In genomic region chrX:279757-280604, GRCh38 we compare ENCODE assay signal across 8 cellular contexts. TPM values are rescaled to one million over a fixed set of nuclear protein-coding genes. Genes with fewer than 3 reads are reported as not detected.
DNase-seq lines count a peak whose midpoint lies in the region; ATAC-seq and TF ChIP-seq lines count a peak whose summit lies in the region.
"Not testable (repeated sequence)": the region's sequence is repeated elsewhere in the genome, so short reads cannot be mapped to it uniquely, and the experiment has no call there.

No MANE protein-coding gene starts in this region.

- not testable (repeated sequence) for H4K20me1 ChIP-seq in OCI-LY7 (ENCODE audit: insufficient read depth, low read length)

- in situ Hi-C loops in HAP-1 (cut with MboI; ENCODE audit: low sequenced_read_pairs) = loop anchor here (5.0 kb wide), 1 partner anchor 37 kb away; the partner anchor contains the start of gene GTPBP6

- intact Hi-C loops in OCI-LY7 (cut with micrococcal nuclease; ENCODE audit: unreplicated experiment); activated CD4-positive, alpha-beta T cell treated with anti-CD3 and anti-CD28 coated beads, Interleukin-2, amount 10 ng/mL, durations not matched to agents 24 days and 14 days (cut with micrococcal nuclease); mucosa of descending colon (cut with DNase I, micrococcal nuclease); sciatic nerve (cut with DNase I): not testable (repeated sequence)
- intact Hi-C loops in cardiac septum (cut with DNase I) = loop anchor here (5.0 kb wide), 1 partner anchor 107 kb away; the partner anchor contains the start of gene PPP2R3B

- H3K27me3 ChIP-seq in HAP-1 (ENCODE audit: low read depth) = not testable (repeated sequence)

- POLR2A ChIA-PET in AG04449 (lab: Yijun Ruan, JAX); OCI-LY7 (lab: Charles Lee): not testable (repeated sequence)

- CTCF ChIA-PET in AG04449 (lab: Yijun Ruan, JAX); OCI-LY7 (lab: Charles Lee; ENCODE audit: unreplicated experiment): not testable (repeated sequence)

- DNase-seq in AG04449 (ENCODE audit: low read depth, low spot score); activated naive CD8-positive, alpha-beta T cell treated with anti-CD3 and anti-CD28 coated beads, Interleukin-2, amount 50 U/mL, for 24 hours: not testable (repeated sequence)
- DNase-seq in HAP-1 (ENCODE audit: low spot score in 2 of 2) (peak in 1 of 2 experiments; percentile 63), OCI-LY7 (ENCODE audit: low spot score) (peak; percentile 59), cardiac septum (ENCODE audit: low spot score) (peak; percentile 64), mucosa of descending colon (peak in 2 of 3 donors; percentile 16 to 50), sciatic nerve (ENCODE audit: low spot score) (peak; percentile 53)
- DNase-seq in activated CD4-positive, alpha-beta T cell treated with anti-CD3 and anti-CD28 coated beads, Interleukin-2, amount 10 ng/mL, durations not matched to agents 24 days and 14 days = peak; percentile 51

- H3K9me2 ChIP-seq in OCI-LY7 (ENCODE audit: insufficient read depth, low read length) = not testable (repeated sequence)

- H3K9me3 ChIP-seq in HAP-1; OCI-LY7 (ENCODE audit: low read length); mucosa of descending colon: not testable (repeated sequence)

- H3K4me2 ChIP-seq in OCI-LY7 (ENCODE audit: low read length) = peak overlapping the region; percentile 29; the same call in 1 of the 2 replicates

- peak overlapping the region; percentile 43 for H3K27ac ChIP-seq in OCI-LY7 (ENCODE audit: low read depth, low read length, poor library complexity, severe bottlenecking)

- peaks cover 11% of the 10 kb centered on the region for H3K4me1 ChIP-seq in HAP-1
- H3K4me1 ChIP-seq in OCI-LY7 (ENCODE audit: insufficient read depth, low read length, poor library complexity, severe bottlenecking) = peaks cover 32% of the 10 kb centered on the region
- not testable (repeated sequence) for H3K4me1 ChIP-seq in mucosa of descending colon (ENCODE audit: low read depth)

- peak overlapping the region; percentile 20 for H3K4me3 Mint-ChIP-seq in activated CD4-positive, alpha-beta T cell treated with anti-CD3 and anti-CD28 coated beads, Interleukin-2, amount 10 ng/mL, durations not matched to agents 24 days and 14 days
- H3K4me3 Mint-ChIP-seq in activated naive CD8-positive, alpha-beta T cell treated with anti-CD3 and anti-CD28 coated beads, Interleukin-2, amount 50 U/mL, for 24 hours = peak overlapping the region; percentile 14

- BruUV-seq in OCI-LY7 (replicated peaks; lab: Mats Ljungman, UMichigan) = not testable (repeated sequence)

- not testable (repeated sequence) for TF ChIP-seq CTCF in AG04449 (IDR thresholded peaks at IDR 0.05; ENCODE audit: insufficient read depth, low read length, missing control alignments); OCI-LY7 (conservative IDR thresholded peaks at IDR 0.05; ENCODE audit: low read length); mucosa of descending colon (IDR thresholded peaks at IDR 0.05)

- peaks cover 23% of the 10 kb centered on the region for H3K79me2 ChIP-seq in OCI-LY7 (ENCODE audit: insufficient read depth, low read depth, low read length)

- H3K36me3 Mint-ChIP-seq in activated CD4-positive, alpha-beta T cell treated with anti-CD3 and anti-CD28 coated beads, Interleukin-2, amount 10 ng/mL, durations not matched to agents 24 days and 14 days (ENCODE audit: low read depth); activated naive CD8-positive, alpha-beta T cell treated with anti-CD3 and anti-CD28 coated beads, Interleukin-2, amount 50 U/mL, for 24 hours (ENCODE audit: low read depth): not testable (repeated sequence)

- H3K27ac Mint-ChIP-seq in activated CD4-positive, alpha-beta T cell treated with anti-CD3 and anti-CD28 coated beads, Interleukin-2, amount 10 ng/mL, durations not matched to agents 24 days and 14 days; activated naive CD8-positive, alpha-beta T cell treated with anti-CD3 and anti-CD28 coated beads, Interleukin-2, amount 50 U/mL, for 24 hours: not testable (repeated sequence)

- peaks cover 17% of the 10 kb centered on the region for H3K4me1 Mint-ChIP-seq in activated CD4-positive, alpha-beta T cell treated with anti-CD3 and anti-CD28 coated beads, Interleukin-2, amount 10 ng/mL, durations not matched to agents 24 days and 14 days
- peaks cover 24% of the 10 kb centered on the region for H3K4me1 Mint-ChIP-seq in activated naive CD8-positive, alpha-beta T cell treated with anti-CD3 and anti-CD28 coated beads, Interleukin-2, amount 50 U/mL, for 24 hours

- not testable (repeated sequence) for H2AFZ ChIP-seq in OCI-LY7 (ENCODE audit: low read length)

- not testable (repeated sequence) for H3K27me3 Mint-ChIP-seq in activated CD4-positive, alpha-beta T cell treated with anti-CD3 and anti-CD28 coated beads, Interleukin-2, amount 10 ng/mL, durations not matched to agents 24 days and 14 days; activated naive CD8-positive, alpha-beta T cell treated with anti-CD3 and anti-CD28 coated beads, Interleukin-2, amount 50 U/mL, for 24 hours

- ATAC-seq in activated naive CD8-positive, alpha-beta T cell treated with anti-CD3 and anti-CD28 coated beads, Interleukin-2, amount 50 U/mL, for 24 hours; mucosa of descending colon; sciatic nerve: not testable (repeated sequence)

- H3K4me3 ChIP-seq in AG04449 (ENCODE audit: low read depth, low read length) = peak overlapping the region; percentile 29
- H3K4me3 ChIP-seq in HAP-1 = peak overlapping the region; percentile 22
- H3K4me3 ChIP-seq in OCI-LY7 (ENCODE audit: low read depth, low read length, poor library complexity, severe bottlenecking) = peak overlapping the region; percentile 53
- not testable (repeated sequence) for H3K4me3 ChIP-seq in mucosa of descending colon

- H3K9me3 Mint-ChIP-seq in activated CD4-positive, alpha-beta T cell treated with anti-CD3 and anti-CD28 coated beads, Interleukin-2, amount 10 ng/mL, durations not matched to agents 24 days and 14 days; activated naive CD8-positive, alpha-beta T cell treated with anti-CD3 and anti-CD28 coated beads, Interleukin-2, amount 50 U/mL, for 24 hours: not testable (repeated sequence)

- H3K36me3 ChIP-seq in HAP-1 (replicated peaks) (peaks cover 13% of the 10 kb centered on the region), OCI-LY7 (ENCODE audit: insufficient read depth, low read length) (peaks cover 16% of the 10 kb centered on the region)
- not testable (repeated sequence) for H3K36me3 ChIP-seq in mucosa of descending colon (ENCODE audit: low read depth)

RNA-seq across cellular contexts. Expression of gene PLCXD1, which starts 1.2 kb away (rescaled TPM):
- total RNA-seq in OCI-LY7 (2014; rRNA removed; shearing (Covaris generic)) = 60.1 and 86.0 TPM in 2 replicates
- 125 and 133 TPM in 2 replicates for total RNA-seq in OCI-LY7 (2022)
- 66.0 and 68.7 TPM in 2 replicates for total RNA-seq in activated CD4-positive, alpha-beta T cell treated with anti-CD3 and anti-CD28 coated beads, Interleukin-2, amount 10 ng/mL, durations not matched to agents 24 days and 14 days
- 3.4 TPM for total RNA-seq in cardiac septum
- total RNA-seq in mucosa of descending colon = 10 to 100 TPM; 12.6 to 20.7 (median 13.8) TPM
- total RNA-seq in sciatic nerve = 11.0 TPM

RNA-seq across cellular contexts. Expression of gene GTPBP6, which starts 38.6 kb away (rescaled TPM):
- 36.3 and 40.4 TPM in 2 replicates for total RNA-seq in OCI-LY7 (2014; rRNA removed; shearing (Covaris generic))
- total RNA-seq in OCI-LY7 (2022) (53.6 and 53.9 TPM in 2 replicates), cardiac septum (35.3 TPM), mucosa of descending colon (10 to 100 TPM; 49.8 to 55.8 (median 54.1) TPM), sciatic nerve (43.1 TPM)
- total RNA-seq in activated CD4-positive, alpha-beta T cell treated with anti-CD3 and anti-CD28 coated beads, Interleukin-2, amount 10 ng/mL, durations not matched to agents 24 days and 14 days = 66.3 and 70.5 TPM in 2 replicates
